Comparison of ENCODE assay signal across 8 cellular contexts in genomic region chr17:29645516-29646051, GRCh38. TPM values are rescaled to one million over a fixed set of nuclear protein-coding genes. Genes with fewer than 3 reads are reported as not detected.
DNase-seq lines count a peak whose midpoint lies in the region; ATAC-seq, FAIRE-seq and TF ChIP-seq lines count a peak whose summit lies in the region.

No MANE protein-coding gene starts in this region.

- TF ChIP-seq CTCF in AG09309 (IDR thresholded peaks at IDR 0.05; ENCODE audit: control insufficient read depth, insufficient read depth, low read depth, low read length, missing control alignments) = no peak
- TF ChIP-seq CTCF in endothelial cell of umbilical vein (IDR thresholded peaks at IDR 0.05; ENCODE audit: extremely low read depth in 1 of 2, insufficient read depth in 1 of 2, low read depth in 1 of 2, low read length in 2 of 2) = no peak
- no peak for TF ChIP-seq CTCF in omental fat pad (IDR thresholded peaks at IDR 0.05)
- no peak for TF ChIP-seq CTCF in smooth muscle cell (IDR thresholded peaks at IDR 0.05; ENCODE audit: borderline replicate concordance, insufficient read depth, poor library complexity, severe bottlenecking)

- H3K9me3 ChIP-seq in endothelial cell of umbilical vein (replicated peaks; ENCODE audit: control insufficient read depth, insufficient read depth, low read length) (no peaks in the 10 kb centered on the region), smooth muscle cell (replicated peaks; ENCODE audit: low read depth) (no peaks in the 10 kb centered on the region)

- BruUV-seq in endothelial cell of umbilical vein (replicated peaks; lab: Mats Ljungman, UMichigan) = no TSS peak

- H4K20me1 ChIP-seq in endothelial cell of umbilical vein (replicated peaks; ENCODE audit: control insufficient read depth, extremely low read depth, insufficient read depth, low read length) (no peaks in the 10 kb centered on the region), smooth muscle cell (ENCODE audit: low read depth) (no peaks in the 10 kb centered on the region)

- ATAC-seq in omental fat pad (ENCODE audit: low FRiP score) = peak; percentile 82
- ATAC-seq in GM18858 (IDR thresholded peaks at IDR 0.05; ENCODE audit: unreplicated experiment) = no peak
- no peak for ATAC-seq in HG03520 (IDR thresholded peaks at IDR 0.05; ENCODE audit: unreplicated experiment)

- FAIRE-seq in endothelial cell of umbilical vein (lab: Jason Lieb, UNC) = no peak

- WGBS in smooth muscle cell (ENCODE audit: low lambda C conversion rate) = 74% methylated on average over 5 of the region's 5 CpGs

- DNase-seq in AG09309 (ENCODE audit: low read depth) = peak; percentile 64
- DNase-seq in NCI-H446 treated with DMSO at 0.1 percent for 48 hours (lab: John Stamatoyannopoulos, UW) = peak; percentile 73
- DNase-seq in endothelial cell of umbilical vein (ENCODE audit: low read depth, low spot score) = peak; percentile 46
- DNase-seq in omental fat pad (ENCODE audit: low spot score) = peak; percentile 44
- DNase-seq in HEK293T (ENCODE audit: extremely low spot score) = no peak
- DNase-seq in smooth muscle cell (lab: John Stamatoyannopoulos, UW; ENCODE audit: unreplicated experiment) = no peak

- intact Hi-C loops in endothelial cell of umbilical vein (cut with micrococcal nuclease) = no loop called here

- H3K4me1 ChIP-seq in endothelial cell of umbilical vein (ENCODE audit: control insufficient read depth, extremely low read depth, insufficient read depth, low read length) (peaks cover 40% of the 10 kb centered on the region), smooth muscle cell (ENCODE audit: low read depth) (no peaks in the 10 kb centered on the region)

- H3F3A ChIP-seq in smooth muscle cell (ENCODE audit: low read depth) = no peaks in the 10 kb centered on the region

- H2AFZ ChIP-seq in endothelial cell of umbilical vein (ENCODE audit: low read depth, low read length) (no peak overlapping the region), smooth muscle cell (ENCODE audit: low read depth) (no peak overlapping the region)

- CTCF ChIA-PET in endothelial cell of umbilical vein (lab: Charles Lee) (interaction anchor here (1.0 to 1.2 kb wide), 4 partner anchors 9 to 134 kb away, joined by 3 to 6 read pairs (median 4); no protein-coding TSS in a partner anchor), HEK293T (lab: Yijun Ruan, JAX) (no interaction called here)

- H3K36me3 ChIP-seq in endothelial cell of umbilical vein (ENCODE audit: control insufficient read depth in 2 of 2, extremely low read depth in 1 of 2, insufficient read depth in 2 of 2, low read length in 2 of 2) (peaks cover 1 to 4% of the 10 kb centered on the region in 2 experiments), smooth muscle cell (ENCODE audit: low read depth) (no peaks in the 10 kb centered on the region)

- dilution Hi-C loops in endothelial cell of umbilical vein (cut with MboI; ENCODE audit: extremely low pct_ligation_motif_present, low sequenced_read_pairs) = no loop called here

- no peaks in the 10 kb centered on the region for H3K9me1 ChIP-seq in endothelial cell of umbilical vein (replicated peaks; ENCODE audit: control insufficient read depth, extremely low read depth, insufficient read depth, low read length)

- no peak for TF ChIP-seq POLR2A in endothelial cell of umbilical vein (IDR thresholded peaks at IDR 0.05; ENCODE audit: low read depth, low read length)

- H3K79me2 ChIP-seq in endothelial cell of umbilical vein (ENCODE audit: control insufficient read depth, insufficient read depth, low read length) (no peaks in the 10 kb centered on the region), smooth muscle cell (ENCODE audit: low read depth) (no peaks in the 10 kb centered on the region)

- POLR2A ChIA-PET in endothelial cell of umbilical vein (lab: Charles Lee) = no interaction called here
- POLR2A ChIA-PET in HEK293T (lab: Yijun Ruan, JAX) = no interaction called here

- H3K4me2 ChIP-seq in endothelial cell of umbilical vein (ENCODE audit: insufficient read depth, low read length) (no peak overlapping the region), smooth muscle cell (no peak overlapping the region)

- H3K9ac ChIP-seq in endothelial cell of umbilical vein (replicated peaks; ENCODE audit: extremely low read depth, insufficient read depth, low read length) (no peak overlapping the region), smooth muscle cell (ENCODE audit: low read depth) (no peak overlapping the region)

- H3K27me3 ChIP-seq in endothelial cell of umbilical vein (ENCODE audit: control insufficient read depth in 2 of 2, insufficient read depth in 2 of 2, low read length in 2 of 2) (no peaks in the 10 kb centered on the region), smooth muscle cell (ENCODE audit: low read depth) (no peaks in the 10 kb centered on the region)

- no peak overlapping the region for H3K27ac ChIP-seq in endothelial cell of umbilical vein (ENCODE audit: insufficient read depth, low read depth, low read length)
- no peak overlapping the region for H3K27ac ChIP-seq in smooth muscle cell (ENCODE audit: low read depth)

- H3K4me3 ChIP-seq in AG09309 (ENCODE audit: control insufficient read depth, low read depth, low read length) (no peak overlapping the region), endothelial cell of umbilical vein (replicated peaks in 1 of 3; ENCODE audit: insufficient read depth in 1 of 3, low read depth in 1 of 3, low read length in 3 of 3) (no peak overlapping the region), smooth muscle cell (no peak overlapping the region)

TF ChIP-seq in endothelial cell of umbilical vein, 7 proteins besides CTCF, POLR2A, EP300 and RAD21:
- TF ChIP-seq MYC (IDR thresholded peaks at IDR 0.05; ENCODE audit: low read depth, low read length) = no peak

TF ChIP-seq in HEK293T, 16 proteins besides CTCF, POLR2A, EP300 and RAD21:
- TF ChIP-seq HDGF (IDR thresholded peaks at IDR 0.05; ENCODE audit: borderline replicate concordance) (no peak), FOXA1 (IDR thresholded peaks at IDR 0.05) (no peak), LEF1 (IDR thresholded peaks at IDR 0.05; ENCODE audit: borderline replicate concordance) (no peak), BHLHE40 (IDR thresholded peaks at IDR 0.05; ENCODE audit: borderline replicate concordance) (no peak), TARDBP (IDR thresholded peaks at IDR 0.05) (no peak), ARNT (IDR thresholded peaks at IDR 0.05) (no peak), FOXM1 (IDR thresholded peaks at IDR 0.05; ENCODE audit: borderline replicate concordance) (no peak), L3MBTL2 (conservative IDR thresholded peaks at IDR 0.05) (no peak)

RNA-seq across cellular contexts. Expression of gene CORO6, which starts 22.9 kb away (rescaled TPM):
- total RNA-seq in endothelial cell of umbilical vein (7.8 and 10.7 TPM in 2 replicates), omental fat pad (10 to 100 TPM; 10.7 to 45.9 (median 14.1) TPM), smooth muscle cell (2.4 and 6.2 TPM in 2 replicates)
- polyA plus RNA-seq in endothelial cell of umbilical vein (14.7 and 22.0 TPM in 2 replicates), smooth muscle cell (2.4 and 2.9 TPM in 2 replicates)
- polyA plus RNA-seq in endothelial cell of umbilical vein (2011; cell fraction: cytosol; rRNA removed) = 1.5 and 3.2 TPM in 2 replicates
- 151 and 191 TPM in 2 replicates for polyA plus RNA-seq in endothelial cell of umbilical vein (2011; cell fraction: nucleus; rRNA removed)
- polyA plus RNA-seq in endothelial cell of umbilical vein (2012) = 4.1 and 8.8 TPM in 2 replicates
- 11.2 and 17.2 TPM in 2 replicates for polyA minus RNA-seq in endothelial cell of umbilical vein
- 0.82 TPM for polyA minus RNA-seq in endothelial cell of umbilical vein (2011; cell fraction: cytosol; rRNA and poly(A)+ RNA removed)
- polyA minus RNA-seq in endothelial cell of umbilical vein (2011; cell fraction: nucleus; rRNA and poly(A)+ RNA removed) = 14.9 and 17.6 TPM in 2 replicates

RNA-seq across cellular contexts. Expression of gene ANKRD13B, which starts 52.7 kb away (rescaled TPM):
- total RNA-seq in endothelial cell of umbilical vein (21.1 and 22.8 TPM in 2 replicates), omental fat pad (10 to 100 TPM in 3 of 4 donors, 1 to 10 TPM in 1; 9.2 to 18.3 (median 13.2) TPM), smooth muscle cell (2.8 and 3.6 TPM in 2 replicates)
- polyA plus RNA-seq in endothelial cell of umbilical vein (23.2 and 26.7 TPM in 2 replicates), smooth muscle cell (6.7 and 6.8 TPM in 2 replicates)
- 10.5 and 15.8 TPM in 2 replicates for polyA plus RNA-seq in endothelial cell of umbilical vein (2011; cell fraction: cytosol; rRNA removed)
- 92.5 and 94.8 TPM in 2 replicates for polyA plus RNA-seq in endothelial cell of umbilical vein (2011; cell fraction: nucleus; rRNA removed)
- 25.3 and 34.7 TPM in 2 replicates for polyA plus RNA-seq in endothelial cell of umbilical vein (2012)
- polyA minus RNA-seq in endothelial cell of umbilical vein = 15.5 and 20.3 TPM in 2 replicates
- 21.3 TPM for polyA minus RNA-seq in endothelial cell of umbilical vein (2011; cell fraction: cytosol; rRNA and poly(A)+ RNA removed)
- polyA minus RNA-seq in endothelial cell of umbilical vein (2011; cell fraction: nucleus; rRNA and poly(A)+ RNA removed) = 17.8 and 28.5 TPM in 2 replicates

RNA-seq across cellular contexts. Expression of gene GIT1, which starts 56.1 kb away (rescaled TPM):
- total RNA-seq in endothelial cell of umbilical vein (82.0 and 92.5 TPM in 2 replicates), omental fat pad (10 to 100 TPM; 24.4 to 73.6 (median 37.3) TPM), smooth muscle cell (12.7 and 17.6 TPM in 2 replicates)
- polyA plus RNA-seq in endothelial cell of umbilical vein (75.5 and 97.5 TPM in 2 replicates), smooth muscle cell (23.0 and 34.7 TPM in 2 replicates)
- 74.6 and 75.7 TPM in 2 replicates for polyA plus RNA-seq in endothelial cell of umbilical vein (2011; cell fraction: cytosol; rRNA removed)
- polyA plus RNA-seq in endothelial cell of umbilical vein (2011; cell fraction: nucleus; rRNA removed) = 118 and 146 TPM in 2 replicates
- polyA plus RNA-seq in endothelial cell of umbilical vein (2012) = 63.1 and 66.3 TPM in 2 replicates
- polyA minus RNA-seq in endothelial cell of umbilical vein = 63.9 and 96.6 TPM in 2 replicates
- polyA minus RNA-seq in endothelial cell of umbilical vein (2011; cell fraction: cytosol; rRNA and poly(A)+ RNA removed) = 44.4 TPM
- polyA minus RNA-seq in endothelial cell of umbilical vein (2011; cell fraction: nucleus; rRNA and poly(A)+ RNA removed) = 40.9 and 60.4 TPM in 2 replicates

Comparison
In these comparisons a context has a peak if more than half of its experiments do, and no peak if none do; other contexts are left out.
1. DNase-seq: peak in AG09309 (single experiment), NCI-H446 treated with DMSO at 0.1 percent for 48 hours (single experiment), endothelial cell of umbilical vein (single experiment) and omental fat pad (single experiment); none in HEK293T (single experiment) and smooth muscle cell (single experiment).